ENCODE assay signal across 1 cellular context in the genomic region with DNA sequence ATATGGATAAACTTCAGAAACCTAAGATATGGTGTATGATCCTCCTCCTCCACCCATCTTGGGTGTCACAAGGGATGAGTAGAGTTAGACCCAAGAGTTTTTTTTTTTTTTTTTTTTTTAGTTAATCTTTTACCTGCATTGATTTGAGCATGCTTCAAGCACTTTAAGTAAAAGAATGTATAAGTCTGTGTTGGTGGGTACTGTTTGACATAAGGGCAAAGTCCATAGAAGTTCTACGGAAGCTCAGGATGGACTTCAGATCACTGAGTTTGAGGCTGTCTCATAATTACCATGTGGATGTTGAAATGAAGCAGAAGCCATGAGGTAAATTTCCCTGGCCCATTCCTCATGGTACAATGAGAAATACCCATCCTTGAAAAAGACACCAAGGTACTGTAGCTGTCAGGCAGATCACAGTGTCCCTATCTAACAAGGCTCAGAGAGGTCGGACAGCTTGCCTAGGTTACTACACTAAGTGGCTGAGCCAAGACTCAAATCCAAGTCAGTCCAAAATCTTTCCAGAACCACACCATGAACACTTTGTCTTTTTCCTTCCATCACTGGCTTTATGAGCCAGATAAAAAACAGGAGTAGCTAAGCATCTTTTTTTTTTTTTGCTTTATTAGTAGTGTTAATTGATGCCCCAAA.
TF ChIP-seq lines count a peak whose summit lies in the region.

No MANE protein-coding gene starts in this region.

TF ChIP-seq in HepG2, 621 proteins besides CTCF, POLR2A, EP300 and RAD21 (continued from another document and continues in another):
- TF ChIP-seq, protein P1, sequence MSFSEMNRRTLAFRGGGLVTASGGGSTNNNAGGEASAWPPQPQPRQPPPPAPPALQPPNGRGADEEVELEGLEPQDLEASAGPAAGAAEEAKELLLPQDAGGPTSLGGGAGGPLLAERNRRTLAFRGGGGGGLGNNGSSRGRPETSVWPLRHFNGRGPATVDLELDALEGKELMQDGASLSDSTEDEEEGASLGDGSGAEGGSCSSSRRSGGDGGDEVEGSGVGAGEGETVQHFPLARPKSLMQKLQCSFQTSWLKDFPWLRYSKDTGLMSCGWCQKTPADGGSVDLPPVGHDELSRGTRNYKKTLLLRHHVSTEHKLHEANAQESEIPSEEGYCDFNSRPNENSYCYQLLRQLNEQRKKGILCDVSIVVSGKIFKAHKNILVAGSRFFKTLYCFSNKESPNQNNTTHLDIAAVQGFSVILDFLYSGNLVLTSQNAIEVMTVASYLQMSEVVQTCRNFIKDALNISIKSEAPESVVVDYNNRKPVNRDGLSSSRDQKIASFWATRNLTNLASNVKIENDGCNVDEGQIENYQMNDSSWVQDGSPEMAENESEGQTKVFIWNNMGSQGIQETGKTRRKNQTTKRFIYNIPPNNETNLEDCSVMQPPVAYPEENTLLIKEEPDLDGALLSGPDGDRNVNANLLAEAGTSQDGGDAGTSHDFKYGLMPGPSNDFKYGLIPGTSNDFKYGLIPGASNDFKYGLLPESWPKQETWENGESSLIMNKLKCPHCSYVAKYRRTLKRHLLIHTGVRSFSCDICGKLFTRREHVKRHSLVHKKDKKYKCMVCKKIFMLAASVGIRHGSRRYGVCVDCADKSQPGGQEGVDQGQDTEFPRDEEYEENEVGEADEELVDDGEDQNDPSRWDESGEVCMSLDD (CRISPR knock-in tag; IDR thresholded peaks at IDR 0.05; ENCODE audit: borderline replicate concordance) = no peak
- TF ChIP-seq PCBP2 (optimal IDR thresholded peaks at IDR 0.05; ENCODE audit: low read depth, low read length, poor library complexity, severe bottlenecking) (no peak), ZFP41 (CRISPR knock-in tag; IDR thresholded peaks at IDR 0.05; ENCODE audit: borderline replicate concordance) (no peak), KMT2B (CRISPR knock-in tag; IDR thresholded peaks at IDR 0.05) (peak; percentile 70), MZF1 (CRISPR knock-in tag; IDR thresholded peaks at IDR 0.05; ENCODE audit: borderline replicate concordance) (no peak), ZFP90 (CRISPR knock-in tag; IDR thresholded peaks at IDR 0.05; ENCODE audit: borderline replicate concordance) (no peak), TCF7 (IDR thresholded peaks at IDR 0.05; ENCODE audit: low read depth) (peak; percentile 43), MED8 (CRISPR knock-in tag; IDR thresholded peaks at IDR 0.05; ENCODE audit: insufficient replicate concordance) (no peak), ZNF251 (CRISPR knock-in tag; IDR thresholded peaks at IDR 0.05) (no peak), MEIS2 (CRISPR knock-in tag; IDR thresholded peaks at IDR 0.05) (0 out of 2 replicates have a peak, but pooled peaks have one; percentile 31), SMARCC2 (IDR thresholded peaks at IDR 0.05) (no peak), HDAC1 (CRISPR knock-in tag; IDR thresholded peaks at IDR 0.05) (peak; percentile 82), ASH2L (IDR thresholded peaks at IDR 0.05; ENCODE audit: insufficient read length, low read depth, low read length) (peak; percentile 81), ZBTB20 (CRISPR knock-in tag; IDR thresholded peaks at IDR 0.05; ENCODE audit: borderline replicate concordance, low read depth) (peak; percentile 97; the same call in 1 of the 2 replicates), YEATS2 (CRISPR knock-in tag; IDR thresholded peaks at IDR 0.05; ENCODE audit: borderline replicate concordance) (peak; percentile 53; the same call in 1 of the 2 replicates), POLR2AphosphoS2 (IDR thresholded peaks at IDR 0.05; ENCODE audit: low read depth, low read length) (no peak), NCOA2 (CRISPR knock-in tag; IDR thresholded peaks at IDR 0.05) (peak; percentile 87), ZNF746 (CRISPR knock-in tag; IDR thresholded peaks at IDR 0.05) (no peak), JUNB (CRISPR knock-in tag; IDR thresholded peaks at IDR 0.05; ENCODE audit: borderline replicate concordance) (no peak), ZNF709 (CRISPR knock-in tag; IDR thresholded peaks at IDR 0.05) (no peak; the same call in 1 of the 2 replicates), FOXK1 (CRISPR knock-in tag; IDR thresholded peaks at IDR 0.05; ENCODE audit: borderline replicate concordance, low read depth) (peak; percentile 88; the same call in 1 of the 2 replicates), TEAD3 (CRISPR knock-in tag; optimal IDR thresholded peaks at IDR 0.05; ENCODE audit: borderline replicate concordance) (peak; percentile 77)
- TF ChIP-seq, protein P2, sequence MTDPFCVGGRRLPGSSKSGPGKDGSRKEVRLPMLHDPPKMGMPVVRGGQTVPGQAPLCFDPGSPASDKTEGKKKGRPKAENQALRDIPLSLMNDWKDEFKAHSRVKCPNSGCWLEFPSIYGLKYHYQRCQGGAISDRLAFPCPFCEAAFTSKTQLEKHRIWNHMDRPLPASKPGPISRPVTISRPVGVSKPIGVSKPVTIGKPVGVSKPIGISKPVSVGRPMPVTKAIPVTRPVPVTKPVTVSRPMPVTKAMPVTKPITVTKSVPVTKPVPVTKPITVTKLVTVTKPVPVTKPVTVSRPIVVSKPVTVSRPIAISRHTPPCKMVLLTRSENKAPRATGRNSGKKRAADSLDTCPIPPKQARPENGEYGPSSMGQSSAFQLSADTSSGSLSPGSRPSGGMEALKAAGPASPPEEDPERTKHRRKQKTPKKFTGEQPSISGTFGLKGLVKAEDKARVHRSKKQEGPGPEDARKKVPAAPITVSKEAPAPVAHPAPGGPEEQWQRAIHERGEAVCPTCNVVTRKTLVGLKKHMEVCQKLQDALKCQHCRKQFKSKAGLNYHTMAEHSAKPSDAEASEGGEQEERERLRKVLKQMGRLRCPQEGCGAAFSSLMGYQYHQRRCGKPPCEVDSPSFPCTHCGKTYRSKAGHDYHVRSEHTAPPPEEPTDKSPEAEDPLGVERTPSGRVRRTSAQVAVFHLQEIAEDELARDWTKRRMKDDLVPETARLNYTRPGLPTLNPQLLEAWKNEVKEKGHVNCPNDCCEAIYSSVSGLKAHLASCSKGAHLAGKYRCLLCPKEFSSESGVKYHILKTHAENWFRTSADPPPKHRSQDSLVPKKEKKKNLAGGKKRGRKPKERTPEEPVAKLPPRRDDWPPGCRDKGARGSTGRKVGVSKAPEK (CRISPR knock-in tag; IDR thresholded peaks at IDR 0.05; ENCODE audit: borderline replicate concordance) = no peak
- TF ChIP-seq, protein P3, sequence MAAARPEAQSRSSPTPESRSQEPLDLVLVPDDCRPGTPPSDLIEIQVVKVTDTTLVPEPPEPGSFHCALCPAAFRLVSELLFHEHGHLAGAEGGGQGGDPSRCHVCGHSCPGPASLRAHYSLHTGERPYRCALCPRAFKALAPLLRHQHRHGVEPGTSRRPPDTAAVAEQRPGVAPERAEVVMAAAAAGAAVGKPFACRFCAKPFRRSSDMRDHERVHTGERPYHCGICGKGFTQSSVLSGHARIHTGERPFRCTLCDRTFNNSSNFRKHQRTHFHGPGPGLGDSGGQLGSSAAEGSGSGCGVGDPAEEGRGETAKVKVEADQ (CRISPR knock-in tag; IDR thresholded peaks at IDR 0.05; ENCODE audit: borderline replicate concordance) = peak; percentile 65; the same call in 1 of the 2 replicates
- TF ChIP-seq, protein P4, sequence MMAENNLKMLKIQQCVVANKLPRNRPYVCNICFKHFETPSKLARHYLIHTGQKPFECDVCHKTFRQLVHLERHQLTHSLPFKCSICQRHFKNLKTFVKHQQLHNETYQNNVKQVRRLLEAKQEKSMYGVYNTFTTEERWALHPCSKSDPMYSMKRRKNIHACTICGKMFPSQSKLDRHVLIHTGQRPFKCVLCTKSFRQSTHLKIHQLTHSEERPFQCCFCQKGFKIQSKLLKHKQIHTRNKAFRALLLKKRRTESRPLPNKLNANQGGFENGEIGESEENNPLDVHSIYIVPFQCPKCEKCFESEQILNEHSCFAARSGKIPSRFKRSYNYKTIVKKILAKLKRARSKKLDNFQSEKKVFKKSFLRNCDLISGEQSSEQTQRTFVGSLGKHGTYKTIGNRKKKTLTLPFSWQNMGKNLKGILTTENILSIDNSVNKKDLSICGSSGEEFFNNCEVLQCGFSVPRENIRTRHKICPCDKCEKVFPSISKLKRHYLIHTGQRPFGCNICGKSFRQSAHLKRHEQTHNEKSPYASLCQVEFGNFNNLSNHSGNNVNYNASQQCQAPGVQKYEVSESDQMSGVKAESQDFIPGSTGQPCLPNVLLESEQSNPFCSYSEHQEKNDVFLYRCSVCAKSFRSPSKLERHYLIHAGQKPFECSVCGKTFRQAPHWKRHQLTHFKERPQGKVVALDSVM (CRISPR knock-in tag; IDR thresholded peaks at IDR 0.05) = peak; percentile 32; the same call in 1 of the 2 replicates
- TF ChIP-seq, protein P5, sequence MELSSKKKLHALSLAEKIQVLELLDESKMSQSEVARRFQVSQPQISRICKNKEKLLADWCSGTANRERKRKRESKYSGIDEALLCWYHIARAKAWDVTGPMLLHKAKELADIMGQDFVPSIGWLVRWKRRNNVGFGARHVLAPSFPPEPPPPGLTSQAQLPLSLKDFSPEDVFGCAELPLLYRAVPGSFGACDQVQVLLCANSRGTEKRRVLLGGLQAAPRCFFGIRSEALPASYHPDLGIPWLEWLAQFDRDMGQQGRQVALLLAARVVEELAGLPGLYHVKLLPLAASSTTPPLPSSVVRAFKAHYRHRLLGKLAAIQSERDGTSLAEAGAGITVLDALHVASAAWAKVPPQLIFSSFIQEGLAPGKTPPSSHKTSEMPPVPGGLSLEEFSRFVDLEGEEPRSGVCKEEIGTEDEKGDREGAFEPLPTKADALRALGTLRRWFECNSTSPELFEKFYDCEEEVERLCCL (CRISPR knock-in tag; IDR thresholded peaks at IDR 0.05; ENCODE audit: borderline replicate concordance) = no peak
- TF ChIP-seq, protein P6, sequence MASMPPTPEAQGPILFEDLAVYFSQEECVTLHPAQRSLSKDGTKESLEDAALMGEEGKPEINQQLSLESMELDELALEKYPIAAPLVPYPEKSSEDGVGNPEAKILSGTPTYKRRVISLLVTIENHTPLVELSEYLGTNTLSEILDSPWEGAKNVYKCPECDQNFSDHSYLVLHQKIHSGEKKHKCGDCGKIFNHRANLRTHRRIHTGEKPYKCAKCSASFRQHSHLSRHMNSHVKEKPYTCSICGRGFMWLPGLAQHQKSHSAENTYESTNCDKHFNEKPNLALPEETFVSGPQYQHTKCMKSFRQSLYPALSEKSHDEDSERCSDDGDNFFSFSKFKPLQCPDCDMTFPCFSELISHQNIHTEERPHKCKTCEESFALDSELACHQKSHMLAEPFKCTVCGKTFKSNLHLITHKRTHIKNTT (CRISPR knock-in tag; IDR thresholded peaks at IDR 0.05) = no peak
- TF ChIP-seq, protein P7, sequence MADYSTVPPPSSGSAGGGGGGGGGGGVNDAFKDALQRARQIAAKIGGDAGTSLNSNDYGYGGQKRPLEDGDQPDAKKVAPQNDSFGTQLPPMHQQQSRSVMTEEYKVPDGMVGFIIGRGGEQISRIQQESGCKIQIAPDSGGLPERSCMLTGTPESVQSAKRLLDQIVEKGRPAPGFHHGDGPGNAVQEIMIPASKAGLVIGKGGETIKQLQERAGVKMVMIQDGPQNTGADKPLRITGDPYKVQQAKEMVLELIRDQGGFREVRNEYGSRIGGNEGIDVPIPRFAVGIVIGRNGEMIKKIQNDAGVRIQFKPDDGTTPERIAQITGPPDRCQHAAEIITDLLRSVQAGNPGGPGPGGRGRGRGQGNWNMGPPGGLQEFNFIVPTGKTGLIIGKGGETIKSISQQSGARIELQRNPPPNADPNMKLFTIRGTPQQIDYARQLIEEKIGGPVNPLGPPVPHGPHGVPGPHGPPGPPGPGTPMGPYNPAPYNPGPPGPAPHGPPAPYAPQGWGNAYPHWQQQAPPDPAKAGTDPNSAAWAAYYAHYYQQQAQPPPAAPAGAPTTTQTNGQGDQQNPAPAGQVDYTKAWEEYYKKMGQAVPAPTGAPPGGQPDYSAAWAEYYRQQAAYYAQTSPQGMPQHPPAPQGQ (CRISPR knock-in tag; IDR thresholded peaks at IDR 0.05; ENCODE audit: borderline replicate concordance) = no peak
- TF ChIP-seq, protein P8, sequence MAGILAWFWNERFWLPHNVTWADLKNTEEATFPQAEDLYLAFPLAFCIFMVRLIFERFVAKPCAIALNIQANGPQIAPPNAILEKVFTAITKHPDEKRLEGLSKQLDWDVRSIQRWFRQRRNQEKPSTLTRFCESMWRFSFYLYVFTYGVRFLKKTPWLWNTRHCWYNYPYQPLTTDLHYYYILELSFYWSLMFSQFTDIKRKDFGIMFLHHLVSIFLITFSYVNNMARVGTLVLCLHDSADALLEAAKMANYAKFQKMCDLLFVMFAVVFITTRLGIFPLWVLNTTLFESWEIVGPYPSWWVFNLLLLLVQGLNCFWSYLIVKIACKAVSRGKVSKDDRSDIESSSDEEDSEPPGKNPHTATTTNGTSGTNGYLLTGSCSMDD (CRISPR knock-in tag; IDR thresholded peaks at IDR 0.05) = no peak
- TF ChIP-seq, protein P9, sequence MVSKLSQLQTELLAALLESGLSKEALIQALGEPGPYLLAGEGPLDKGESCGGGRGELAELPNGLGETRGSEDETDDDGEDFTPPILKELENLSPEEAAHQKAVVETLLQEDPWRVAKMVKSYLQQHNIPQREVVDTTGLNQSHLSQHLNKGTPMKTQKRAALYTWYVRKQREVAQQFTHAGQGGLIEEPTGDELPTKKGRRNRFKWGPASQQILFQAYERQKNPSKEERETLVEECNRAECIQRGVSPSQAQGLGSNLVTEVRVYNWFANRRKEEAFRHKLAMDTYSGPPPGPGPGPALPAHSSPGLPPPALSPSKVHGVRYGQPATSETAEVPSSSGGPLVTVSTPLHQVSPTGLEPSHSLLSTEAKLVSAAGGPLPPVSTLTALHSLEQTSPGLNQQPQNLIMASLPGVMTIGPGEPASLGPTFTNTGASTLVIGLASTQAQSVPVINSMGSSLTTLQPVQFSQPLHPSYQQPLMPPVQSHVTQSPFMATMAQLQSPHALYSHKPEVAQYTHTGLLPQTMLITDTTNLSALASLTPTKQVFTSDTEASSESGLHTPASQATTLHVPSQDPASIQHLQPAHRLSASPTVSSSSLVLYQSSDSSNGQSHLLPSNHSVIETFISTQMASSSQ (IDR thresholded peaks at IDR 0.05; ENCODE audit: low read depth) = peak; percentile 95
- TF ChIP-seq, protein P9 (CRISPR knock-in tag; IDR thresholded peaks at IDR 0.05; ENCODE audit: borderline replicate concordance) = peak; percentile 95; the same call in 1 of the 2 replicates
- TF ChIP-seq, protein P10, sequence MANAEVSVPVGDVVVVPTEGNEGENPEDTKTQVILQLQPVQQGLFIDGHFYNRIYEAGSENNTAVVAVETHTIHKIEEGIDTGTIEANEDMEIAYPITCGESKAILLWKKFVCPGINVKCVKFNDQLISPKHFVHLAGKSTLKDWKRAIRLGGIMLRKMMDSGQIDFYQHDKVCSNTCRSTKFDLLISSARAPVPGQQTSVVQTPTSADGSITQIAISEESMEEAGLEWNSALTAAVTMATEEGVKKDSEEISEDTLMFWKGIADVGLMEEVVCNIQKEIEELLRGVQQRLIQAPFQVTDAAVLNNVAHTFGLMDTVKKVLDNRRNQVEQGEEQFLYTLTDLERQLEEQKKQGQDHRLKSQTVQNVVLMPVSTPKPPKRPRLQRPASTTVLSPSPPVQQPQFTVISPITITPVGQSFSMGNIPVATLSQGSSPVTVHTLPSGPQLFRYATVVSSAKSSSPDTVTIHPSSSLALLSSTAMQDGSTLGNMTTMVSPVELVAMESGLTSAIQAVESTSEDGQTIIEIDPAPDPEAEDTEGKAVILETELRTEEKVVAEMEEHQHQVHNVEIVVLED (CRISPR knock-in tag; IDR thresholded peaks at IDR 0.05; ENCODE audit: borderline replicate concordance) = no peak
